In genomic region chrX:135287266-135287823, GRCh38 we compare ENCODE assay signal across 36 cellular contexts. TPM values are rescaled to one million over a fixed set of nuclear protein-coding genes. Genes with fewer than 3 reads are reported as not detected.
"Had no signal": no experiment of that assay in that cellular context is flagged by ENCODE, and none has a peak within 500 bp of the region (broad histone marks: within the 10 kb centered on the region; RNA-seq: fewer than 3 reads in every experiment).

No MANE protein-coding gene starts in this region.

- H3K9me3 ChIP-seq: neutrophil, testis had no signal

- H3K9ac ChIP-seq: parathyroid adenoma had no signal

- H3K4me3 ChIP-seq: dorsolateral prefrontal cortex, esophagus muscularis mucosa, gastroesophageal sphincter, heart left ventricle, hepatocyte, mucosa of descending colon, stomach, testis, tibial artery had no signal

- FAIRE-seq: colon, kidney had no signal

- H3K36me3 Mint-ChIP-seq: stimulated activated effector memory CD8-positive, alpha-beta T cell treated with anti-CD3 and anti-CD28 coated beads, Interleukin-12 subunit alpha, Interleukin-12 subunit beta, amount 100 ng/mL, for 72 hours had no signal

- H3K27me3 ChIP-seq: esophagus muscularis mucosa, foreskin keratinocyte, gastroesophageal sphincter, hepatocyte, neutrophil, testis, tibial artery had no signal

- H2AFZ ChIP-seq: hepatocyte, parathyroid adenoma had no signal

- H3K36me3 ChIP-seq: neutrophil had no signal

- ATAC-seq: foreskin keratinocyte; gastroesophageal sphincter; heart left ventricle; left lobe of liver; mucosa of descending colon; natural killer cell treated with Interleukin-12 subunit alpha and Interleukin-12 subunit beta and Interleukin-15 and Interleukin-18, amount 100 ng/mL, for 72 hours; sciatic nerve; stimulated activated effector memory CD8-positive, alpha-beta T cell treated with anti-CD3 and anti-CD28 coated beads, Interleukin-12 subunit alpha, Interleukin-12 subunit beta, amount 100 ng/mL, for 72 hours had no signal

- H3K4me2 ChIP-seq: hepatocyte had no signal

- H3K4me1 ChIP-seq: esophagus muscularis mucosa, foreskin keratinocyte, gastroesophageal sphincter, heart left ventricle, parathyroid adenoma, stomach, testis, tibial artery had no signal

- H3K4me1 Mint-ChIP-seq: mesothelial cell of epicardium; naive B cell; neural crest cell; stimulated activated effector memory CD8-positive, alpha-beta T cell treated with anti-CD3 and anti-CD28 coated beads, Interleukin-12 subunit alpha, Interleukin-12 subunit beta, amount 100 ng/mL, for 72 hours had no signal

- H3K27ac ChIP-seq: dorsolateral prefrontal cortex, esophagus muscularis mucosa, foreskin keratinocyte, gastroesophageal sphincter, heart left ventricle, hepatocyte, neutrophil, parathyroid adenoma, stomach, testis, tibial artery had no signal

- H3K4me3 Mint-ChIP-seq: mesothelial cell of epicardium; naive B cell; natural killer cell treated with Interleukin-12 subunit alpha and Interleukin-12 subunit beta and Interleukin-15 and Interleukin-18, amount 100 ng/mL, for 72 hours; neural crest cell; stimulated activated effector memory CD8-positive, alpha-beta T cell treated with anti-CD3 and anti-CD28 coated beads, Interleukin-12 subunit alpha, Interleukin-12 subunit beta, amount 100 ng/mL, for 72 hours; type B pancreatic cell had no signal

- H3K79me2 ChIP-seq: hepatocyte, parathyroid adenoma had no signal

- H3K27me3 Mint-ChIP-seq: naive B cell, progenitor cell of endocrine pancreas, type B pancreatic cell had no signal

- H3K27ac Mint-ChIP-seq: mesothelial cell of epicardium; natural killer cell treated with Interleukin-12 subunit alpha and Interleukin-12 subunit beta and Interleukin-15 and Interleukin-18, amount 100 ng/mL, for 72 hours; progenitor cell of endocrine pancreas; stimulated activated effector memory CD8-positive, alpha-beta T cell treated with anti-CD3 and anti-CD28 coated beads, Interleukin-12 subunit alpha, Interleukin-12 subunit beta, amount 100 ng/mL, for 72 hours; type B pancreatic cell had no signal

- DNase-seq: dorsolateral prefrontal cortex; effector CD4-positive, alpha-beta T cell; foreskin keratinocyte; heart left ventricle; kidney; mesenchymal stem cell; mucosa of descending colon; naive B cell; stimulated activated CD4-positive, alpha-beta T cell treated with anti-CD3 and anti-CD28 coated beads, Interleukin-2, amount 100 ng/mL, for 24 hours; stimulated activated CD4-positive, alpha-beta T cell treated with anti-CD3 and anti-CD28 coated beads, Interleukin-4, amount 100 ng/mL, for 24 hours; stimulated activated naive CD4-positive, alpha-beta T cell treated with Interleukin-2 at 50 U/mL for 16 hours; stomach; substantia nigra; testis; tibial artery had no signal

RNA-seq across cellular contexts. Expression of gene ETDC, which starts 21.9 kb away (rescaled TPM):
- total RNA-seq: epithelial cell of proximal tubule; esophagus muscularis mucosa; fibroblast of lung; foreskin keratinocyte; gastroesophageal sphincter; heart left ventricle; hepatocyte; kidney; left lobe of liver; lower leg skin; lung microvascular endothelial cell; mesothelial cell of epicardium; mucosa of descending colon; natural killer cell treated with Interleukin-12 subunit alpha and Interleukin-12 subunit beta and Interleukin-15 and Interleukin-18, amount 100 ng/mL, for 72 hours; neural crest cell; omental fat pad; progenitor cell of endocrine pancreas; sciatic nerve; skeletal muscle tissue; stomach; testis; urinary bladder had no signal
- polyA plus RNA-seq: fibroblast of lung, foreskin keratinocyte, heart left ventricle, hepatocyte, stomach, urinary bladder had no signal

RNA-seq across cellular contexts. Expression of gene ETDA, which starts 35.5 kb away (rescaled TPM):
- total RNA-seq: epithelial cell of proximal tubule; esophagus muscularis mucosa; fibroblast of lung; foreskin keratinocyte; gastroesophageal sphincter; heart left ventricle; hepatocyte; kidney; left lobe of liver; lower leg skin; lung microvascular endothelial cell; mesothelial cell of epicardium; mucosa of descending colon; natural killer cell treated with Interleukin-12 subunit alpha and Interleukin-12 subunit beta and Interleukin-15 and Interleukin-18, amount 100 ng/mL, for 72 hours; neural crest cell; omental fat pad; progenitor cell of endocrine pancreas; sciatic nerve; skeletal muscle tissue; stomach; urinary bladder had no signal
- polyA plus RNA-seq: fibroblast of lung, foreskin keratinocyte, heart left ventricle, hepatocyte, stomach, urinary bladder had no signal
